1 cellular context compared by ENCODE assay signal in the genomic region with DNA sequence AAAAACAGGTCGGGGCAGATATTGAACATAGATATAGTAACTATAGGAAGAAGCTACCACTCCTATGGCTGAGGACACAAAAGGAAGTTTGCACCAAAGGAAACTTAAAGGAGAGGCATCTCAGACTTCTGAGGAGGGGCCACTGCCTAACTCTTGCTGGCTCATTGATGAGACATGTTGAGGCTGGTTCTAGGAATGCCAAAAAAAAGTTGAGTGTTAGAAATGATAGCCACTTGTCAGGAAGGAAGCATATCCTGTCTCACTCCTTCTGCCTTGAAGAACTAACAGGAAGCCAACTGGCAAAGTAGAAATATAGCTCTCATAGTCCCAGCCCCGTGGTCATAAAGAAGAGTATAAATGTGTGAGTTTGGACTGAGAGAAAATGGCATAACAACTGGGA.
TF ChIP-seq lines count a peak whose summit lies in the region.

No MANE protein-coding gene starts in this region.

TF ChIP-seq in K562, 482 proteins besides CTCF, POLR2A, EP300 and RAD21 (continued from another document):
- TF ChIP-seq, protein P1, sequence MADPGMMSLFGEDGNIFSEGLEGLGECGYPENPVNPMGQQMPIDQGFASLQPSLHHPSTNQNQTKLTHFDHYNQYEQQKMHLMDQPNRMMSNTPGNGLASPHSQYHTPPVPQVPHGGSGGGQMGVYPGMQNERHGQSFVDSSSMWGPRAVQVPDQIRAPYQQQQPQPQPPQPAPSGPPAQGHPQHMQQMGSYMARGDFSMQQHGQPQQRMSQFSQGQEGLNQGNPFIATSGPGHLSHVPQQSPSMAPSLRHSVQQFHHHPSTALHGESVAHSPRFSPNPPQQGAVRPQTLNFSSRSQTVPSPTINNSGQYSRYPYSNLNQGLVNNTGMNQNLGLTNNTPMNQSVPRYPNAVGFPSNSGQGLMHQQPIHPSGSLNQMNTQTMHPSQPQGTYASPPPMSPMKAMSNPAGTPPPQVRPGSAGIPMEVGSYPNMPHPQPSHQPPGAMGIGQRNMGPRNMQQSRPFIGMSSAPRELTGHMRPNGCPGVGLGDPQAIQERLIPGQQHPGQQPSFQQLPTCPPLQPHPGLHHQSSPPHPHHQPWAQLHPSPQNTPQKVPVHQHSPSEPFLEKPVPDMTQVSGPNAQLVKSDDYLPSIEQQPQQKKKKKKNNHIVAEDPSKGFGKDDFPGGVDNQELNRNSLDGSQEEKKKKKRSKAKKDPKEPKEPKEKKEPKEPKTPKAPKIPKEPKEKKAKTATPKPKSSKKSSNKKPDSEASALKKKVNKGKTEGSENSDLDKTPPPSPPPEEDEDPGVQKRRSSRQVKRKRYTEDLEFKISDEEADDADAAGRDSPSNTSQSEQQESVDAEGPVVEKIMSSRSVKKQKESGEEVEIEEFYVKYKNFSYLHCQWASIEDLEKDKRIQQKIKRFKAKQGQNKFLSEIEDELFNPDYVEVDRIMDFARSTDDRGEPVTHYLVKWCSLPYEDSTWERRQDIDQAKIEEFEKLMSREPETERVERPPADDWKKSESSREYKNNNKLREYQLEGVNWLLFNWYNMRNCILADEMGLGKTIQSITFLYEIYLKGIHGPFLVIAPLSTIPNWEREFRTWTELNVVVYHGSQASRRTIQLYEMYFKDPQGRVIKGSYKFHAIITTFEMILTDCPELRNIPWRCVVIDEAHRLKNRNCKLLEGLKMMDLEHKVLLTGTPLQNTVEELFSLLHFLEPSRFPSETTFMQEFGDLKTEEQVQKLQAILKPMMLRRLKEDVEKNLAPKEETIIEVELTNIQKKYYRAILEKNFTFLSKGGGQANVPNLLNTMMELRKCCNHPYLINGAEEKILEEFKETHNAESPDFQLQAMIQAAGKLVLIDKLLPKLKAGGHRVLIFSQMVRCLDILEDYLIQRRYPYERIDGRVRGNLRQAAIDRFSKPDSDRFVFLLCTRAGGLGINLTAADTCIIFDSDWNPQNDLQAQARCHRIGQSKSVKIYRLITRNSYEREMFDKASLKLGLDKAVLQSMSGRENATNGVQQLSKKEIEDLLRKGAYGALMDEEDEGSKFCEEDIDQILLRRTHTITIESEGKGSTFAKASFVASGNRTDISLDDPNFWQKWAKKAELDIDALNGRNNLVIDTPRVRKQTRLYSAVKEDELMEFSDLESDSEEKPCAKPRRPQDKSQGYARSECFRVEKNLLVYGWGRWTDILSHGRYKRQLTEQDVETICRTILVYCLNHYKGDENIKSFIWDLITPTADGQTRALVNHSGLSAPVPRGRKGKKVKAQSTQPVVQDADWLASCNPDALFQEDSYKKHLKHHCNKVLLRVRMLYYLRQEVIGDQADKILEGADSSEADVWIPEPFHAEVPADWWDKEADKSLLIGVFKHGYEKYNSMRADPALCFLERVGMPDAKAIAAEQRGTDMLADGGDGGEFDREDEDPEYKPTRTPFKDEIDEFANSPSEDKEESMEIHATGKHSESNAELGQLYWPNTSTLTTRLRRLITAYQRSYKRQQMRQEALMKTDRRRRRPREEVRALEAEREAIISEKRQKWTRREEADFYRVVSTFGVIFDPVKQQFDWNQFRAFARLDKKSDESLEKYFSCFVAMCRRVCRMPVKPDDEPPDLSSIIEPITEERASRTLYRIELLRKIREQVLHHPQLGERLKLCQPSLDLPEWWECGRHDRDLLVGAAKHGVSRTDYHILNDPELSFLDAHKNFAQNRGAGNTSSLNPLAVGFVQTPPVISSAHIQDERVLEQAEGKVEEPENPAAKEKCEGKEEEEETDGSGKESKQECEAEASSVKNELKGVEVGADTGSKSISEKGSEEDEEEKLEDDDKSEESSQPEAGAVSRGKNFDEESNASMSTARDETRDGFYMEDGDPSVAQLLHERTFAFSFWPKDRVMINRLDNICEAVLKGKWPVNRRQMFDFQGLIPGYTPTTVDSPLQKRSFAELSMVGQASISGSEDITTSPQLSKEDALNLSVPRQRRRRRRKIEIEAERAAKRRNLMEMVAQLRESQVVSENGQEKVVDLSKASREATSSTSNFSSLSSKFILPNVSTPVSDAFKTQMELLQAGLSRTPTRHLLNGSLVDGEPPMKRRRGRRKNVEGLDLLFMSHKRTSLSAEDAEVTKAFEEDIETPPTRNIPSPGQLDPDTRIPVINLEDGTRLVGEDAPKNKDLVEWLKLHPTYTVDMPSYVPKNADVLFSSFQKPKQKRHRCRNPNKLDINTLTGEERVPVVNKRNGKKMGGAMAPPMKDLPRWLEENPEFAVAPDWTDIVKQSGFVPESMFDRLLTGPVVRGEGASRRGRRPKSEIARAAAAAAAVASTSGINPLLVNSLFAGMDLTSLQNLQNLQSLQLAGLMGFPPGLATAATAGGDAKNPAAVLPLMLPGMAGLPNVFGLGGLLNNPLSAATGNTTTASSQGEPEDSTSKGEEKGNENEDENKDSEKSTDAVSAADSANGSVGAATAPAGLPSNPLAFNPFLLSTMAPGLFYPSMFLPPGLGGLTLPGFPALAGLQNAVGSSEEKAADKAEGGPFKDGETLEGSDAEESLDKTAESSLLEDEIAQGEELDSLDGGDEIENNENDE (IDR thresholded peaks at IDR 0.05; ENCODE audit: low read depth, low read length): no peak
- TF ChIP-seq KDM4B (IDR thresholded peaks at IDR 0.05; ENCODE audit: borderline replicate concordance in 2 of 2, low read depth in 1 of 2): no peak
- no peak for TF ChIP-seq GTF2F1 (IDR thresholded peaks at IDR 0.05; ENCODE audit: low read depth, low read length)
- peak; percentile 18; the same call in 1 of the 2 replicates for TF ChIP-seq DPF2 (IDR thresholded peaks at IDR 0.05)
- TF ChIP-seq NRF1 (conservative IDR thresholded peaks at IDR 0.05 in 1 of 2, IDR thresholded peaks at IDR 0.05 in 1 of 2): no peak
- peak; percentile 73 for TF ChIP-seq ETV1 (tag; conservative IDR thresholded peaks at IDR 0.05; ENCODE audit: low read depth)
- TF ChIP-seq, protein P2, sequence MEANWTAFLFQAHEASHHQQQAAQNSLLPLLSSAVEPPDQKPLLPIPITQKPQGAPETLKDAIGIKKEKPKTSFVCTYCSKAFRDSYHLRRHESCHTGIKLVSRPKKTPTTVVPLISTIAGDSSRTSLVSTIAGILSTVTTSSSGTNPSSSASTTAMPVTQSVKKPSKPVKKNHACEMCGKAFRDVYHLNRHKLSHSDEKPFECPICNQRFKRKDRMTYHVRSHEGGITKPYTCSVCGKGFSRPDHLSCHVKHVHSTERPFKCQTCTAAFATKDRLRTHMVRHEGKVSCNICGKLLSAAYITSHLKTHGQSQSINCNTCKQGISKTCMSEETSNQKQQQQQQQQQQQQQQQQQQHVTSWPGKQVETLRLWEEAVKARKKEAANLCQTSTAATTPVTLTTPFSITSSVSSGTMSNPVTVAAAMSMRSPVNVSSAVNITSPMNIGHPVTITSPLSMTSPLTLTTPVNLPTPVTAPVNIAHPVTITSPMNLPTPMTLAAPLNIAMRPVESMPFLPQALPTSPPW (CRISPR knock-in tag; IDR thresholded peaks at IDR 0.05): peak; percentile 10; the same call in 1 of the 2 replicates
- TF ChIP-seq, protein P3, sequence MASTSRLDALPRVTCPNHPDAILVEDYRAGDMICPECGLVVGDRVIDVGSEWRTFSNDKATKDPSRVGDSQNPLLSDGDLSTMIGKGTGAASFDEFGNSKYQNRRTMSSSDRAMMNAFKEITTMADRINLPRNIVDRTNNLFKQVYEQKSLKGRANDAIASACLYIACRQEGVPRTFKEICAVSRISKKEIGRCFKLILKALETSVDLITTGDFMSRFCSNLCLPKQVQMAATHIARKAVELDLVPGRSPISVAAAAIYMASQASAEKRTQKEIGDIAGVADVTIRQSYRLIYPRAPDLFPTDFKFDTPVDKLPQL (IDR thresholded peaks at IDR 0.05; ENCODE audit: extremely low read depth, insufficient read length): no peak
- TF ChIP-seq, protein P4, sequence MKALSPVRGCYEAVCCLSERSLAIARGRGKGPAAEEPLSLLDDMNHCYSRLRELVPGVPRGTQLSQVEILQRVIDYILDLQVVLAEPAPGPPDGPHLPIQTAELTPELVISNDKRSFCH (CRISPR knock-in tag; IDR thresholded peaks at IDR 0.05): no peak
- TF ChIP-seq, protein P4 (tag; IDR thresholded peaks at IDR 0.05): 0 out of 2 replicates have a peak, but pooled peaks have one; percentile 25
- TF ChIP-seq, protein P5, sequence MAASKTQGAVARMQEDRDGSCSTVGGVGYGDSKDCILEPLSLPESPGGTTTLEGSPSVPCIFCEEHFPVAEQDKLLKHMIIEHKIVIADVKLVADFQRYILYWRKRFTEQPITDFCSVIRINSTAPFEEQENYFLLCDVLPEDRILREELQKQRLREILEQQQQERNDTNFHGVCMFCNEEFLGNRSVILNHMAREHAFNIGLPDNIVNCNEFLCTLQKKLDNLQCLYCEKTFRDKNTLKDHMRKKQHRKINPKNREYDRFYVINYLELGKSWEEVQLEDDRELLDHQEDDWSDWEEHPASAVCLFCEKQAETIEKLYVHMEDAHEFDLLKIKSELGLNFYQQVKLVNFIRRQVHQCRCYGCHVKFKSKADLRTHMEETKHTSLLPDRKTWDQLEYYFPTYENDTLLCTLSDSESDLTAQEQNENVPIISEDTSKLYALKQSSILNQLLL (CRISPR knock-in tag; IDR thresholded peaks at IDR 0.05; ENCODE audit: borderline replicate concordance): no peak
- TF ChIP-seq NFYB (IDR thresholded peaks at IDR 0.05; ENCODE audit: extremely low read depth, insufficient read length): no peak
- TF ChIP-seq ZNF384 (IDR thresholded peaks at IDR 0.05; ENCODE audit: low read depth, low read length): 0 out of 2 replicates have a peak, but pooled peaks have one; percentile 9
- TF ChIP-seq, protein P6, sequence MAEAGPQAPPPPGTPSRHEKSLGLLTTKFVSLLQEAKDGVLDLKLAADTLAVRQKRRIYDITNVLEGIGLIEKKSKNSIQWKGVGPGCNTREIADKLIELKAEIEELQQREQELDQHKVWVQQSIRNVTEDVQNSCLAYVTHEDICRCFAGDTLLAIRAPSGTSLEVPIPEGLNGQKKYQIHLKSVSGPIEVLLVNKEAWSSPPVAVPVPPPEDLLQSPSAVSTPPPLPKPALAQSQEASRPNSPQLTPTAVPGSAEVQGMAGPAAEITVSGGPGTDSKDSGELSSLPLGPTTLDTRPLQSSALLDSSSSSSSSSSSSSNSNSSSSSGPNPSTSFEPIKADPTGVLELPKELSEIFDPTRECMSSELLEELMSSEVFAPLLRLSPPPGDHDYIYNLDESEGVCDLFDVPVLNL (CRISPR knock-in tag; IDR thresholded peaks at IDR 0.05; ENCODE audit: low read depth): no peak
- TF ChIP-seq MYC (IDR thresholded peaks at IDR 0.05; ENCODE audit: low read depth, low read length): no peak
- no peak for TF ChIP-seq MYC (CRISPR knock-in tag; IDR thresholded peaks at IDR 0.05; ENCODE audit: borderline replicate concordance, low read depth)
- 0 out of 2 replicates have a peak, but pooled peaks have one; percentile 26 for TF ChIP-seq ZNF589 (CRISPR knock-in tag; IDR thresholded peaks at IDR 0.05; ENCODE audit: low read depth)
- TF ChIP-seq MEIS2 (IDR thresholded peaks at IDR 0.05; ENCODE audit: partially characterized antibody): peak; percentile 17
- no peak for TF ChIP-seq MTA2 (IDR thresholded peaks at IDR 0.05; ENCODE audit: low read depth)
- TF ChIP-seq, protein P7, sequence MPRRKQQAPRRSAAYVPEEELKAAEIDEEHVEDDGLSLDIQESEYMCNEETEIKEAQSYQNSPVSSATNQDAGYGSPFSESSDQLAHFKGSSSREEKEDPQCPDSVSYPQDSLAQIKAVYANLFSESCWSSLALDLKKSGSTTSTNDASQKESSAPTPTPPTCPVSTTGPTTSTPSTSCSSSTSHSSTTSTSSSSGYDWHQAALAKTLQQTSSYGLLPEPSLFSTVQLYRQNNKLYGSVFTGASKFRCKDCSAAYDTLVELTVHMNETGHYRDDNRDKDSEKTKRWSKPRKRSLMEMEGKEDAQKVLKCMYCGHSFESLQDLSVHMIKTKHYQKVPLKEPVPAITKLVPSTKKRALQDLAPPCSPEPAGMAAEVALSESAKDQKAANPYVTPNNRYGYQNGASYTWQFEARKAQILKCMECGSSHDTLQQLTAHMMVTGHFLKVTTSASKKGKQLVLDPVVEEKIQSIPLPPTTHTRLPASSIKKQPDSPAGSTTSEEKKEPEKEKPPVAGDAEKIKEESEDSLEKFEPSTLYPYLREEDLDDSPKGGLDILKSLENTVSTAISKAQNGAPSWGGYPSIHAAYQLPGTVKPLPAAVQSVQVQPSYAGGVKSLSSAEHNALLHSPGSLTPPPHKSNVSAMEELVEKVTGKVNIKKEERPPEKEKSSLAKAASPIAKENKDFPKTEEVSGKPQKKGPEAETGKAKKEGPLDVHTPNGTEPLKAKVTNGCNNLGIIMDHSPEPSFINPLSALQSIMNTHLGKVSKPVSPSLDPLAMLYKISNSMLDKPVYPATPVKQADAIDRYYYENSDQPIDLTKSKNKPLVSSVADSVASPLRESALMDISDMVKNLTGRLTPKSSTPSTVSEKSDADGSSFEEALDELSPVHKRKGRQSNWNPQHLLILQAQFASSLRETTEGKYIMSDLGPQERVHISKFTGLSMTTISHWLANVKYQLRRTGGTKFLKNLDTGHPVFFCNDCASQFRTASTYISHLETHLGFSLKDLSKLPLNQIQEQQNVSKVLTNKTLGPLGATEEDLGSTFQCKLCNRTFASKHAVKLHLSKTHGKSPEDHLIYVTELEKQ (CRISPR knock-in tag; IDR thresholded peaks at IDR 0.05): no peak
- TF ChIP-seq SMAD3 (CRISPR knock-in tag; conservative IDR thresholded peaks at IDR 0.05): no peak
- no peak for TF ChIP-seq DIDO1 (tag; IDR thresholded peaks at IDR 0.05; ENCODE audit: low read depth)
